Comparison of ENCODE assay signal across 1 cellular context in genomic region chr22:24427500-24428164, GRCh38.
TF ChIP-seq lines count a peak whose summit lies in the region.

ADORA2A (plus strand) TSS chr22:24427599; CDS start chr22:24433405, 5,806 bp downstream.

TF ChIP-seq in GM12878, 131 proteins besides CTCF, POLR2A, EP300 and RAD21 (continued from another document and continues in another):
- TF ChIP-seq ZNF592 (IDR thresholded peaks at IDR 0.05) (0 out of 2 replicates have a peak, but pooled peaks have one; percentile 66), ZBTB40 (IDR thresholded peaks at IDR 0.05; ENCODE audit: borderline replicate concordance) (no peak), CBFB (IDR thresholded peaks at IDR 0.05; ENCODE audit: low read depth) (no peak), JUNB (IDR thresholded peaks at IDR 0.05) (no peak), BHLHE40 (IDR thresholded peaks at IDR 0.05; ENCODE audit: borderline replicate concordance in 1 of 2, low read depth in 2 of 2, low read length in 1 of 2) (peak; percentile 99 to 100), ZNF384 (IDR thresholded peaks at IDR 0.05; ENCODE audit: borderline replicate concordance, low read depth, low read length) (no peak), E4F1 (IDR thresholded peaks at IDR 0.05; ENCODE audit: borderline replicate concordance, partially characterized antibody) (no peak), BMI1 (IDR thresholded peaks at IDR 0.05; ENCODE audit: borderline replicate concordance) (no peak), YY1 (IDR thresholded peaks at IDR 0.05; ENCODE audit: low read depth, low read length) (peak; percentile 36; the same call in 1 of the 2 replicates), POLR2AphosphoS2 (IDR thresholded peaks at IDR 0.05; ENCODE audit: low read depth, low read length) (no peak; the same call in 1 of the 2 replicates), HDGF (IDR thresholded peaks at IDR 0.05) (no peak; the same call in 1 of the 2 replicates), IRF4 (IDR thresholded peaks at IDR 0.05; ENCODE audit: low read depth, low read length) (0 out of 2 replicates have a peak, but pooled peaks have one; percentile 16), CBX3 (IDR thresholded peaks at IDR 0.05; ENCODE audit: borderline replicate concordance, low read depth) (no peak), RFX5 (IDR thresholded peaks at IDR 0.05; ENCODE audit: low read depth, low read length) (no peak), CHD2 (IDR thresholded peaks at IDR 0.05; ENCODE audit: borderline replicate concordance, low read depth, low read length) (peak; percentile 75), STAT1 (conservative IDR thresholded peaks at IDR 0.05) (no peak), CREM (IDR thresholded peaks at IDR 0.05; ENCODE audit: low read depth) (peak; percentile 82), TCF12 (IDR thresholded peaks at IDR 0.05; ENCODE audit: low read depth, low read length) (peak; percentile 100), SREBF1 (IDR thresholded peaks at IDR 0.05; ENCODE audit: low read length) (no peak), IKZF2 (IDR thresholded peaks at IDR 0.05) (peak in 1 of 2 experiments; percentile 44; a peak in 3 of 4 replicates), WRNIP1 (IDR thresholded peaks at IDR 0.05; ENCODE audit: borderline replicate concordance, low read depth, low read length) (no peak), DPF2 (IDR thresholded peaks at IDR 0.05) (peak; percentile 82), MTA3 (IDR thresholded peaks at IDR 0.05; ENCODE audit: borderline replicate concordance, low read length) (no peak), BACH1 (IDR thresholded peaks at IDR 0.05; ENCODE audit: borderline replicate concordance) (peak; percentile 46; the same call in 1 of the 2 replicates), SKIL (IDR thresholded peaks at IDR 0.05; ENCODE audit: low read depth, poor library complexity, severe bottlenecking) (no peak), POU2F2 (IDR thresholded peaks at IDR 0.05; ENCODE audit: borderline replicate concordance, low read depth, low read length) (no peak), SUPT20H (IDR thresholded peaks at IDR 0.05; ENCODE audit: borderline replicate concordance, control insufficient read depth, low read depth, low read length) (no peak), ZBED1 (IDR thresholded peaks at IDR 0.05; ENCODE audit: borderline replicate concordance) (no peak), NFYA (IDR thresholded peaks at IDR 0.05; ENCODE audit: borderline replicate concordance, low read depth, low read length) (no peak), SIN3A (IDR thresholded peaks at IDR 0.05; ENCODE audit: low read depth, low read length) (peak; percentile 78), ASH2L (IDR thresholded peaks at IDR 0.05; ENCODE audit: borderline replicate concordance, low read depth) (peak; percentile 78; the same call in 1 of the 2 replicates), ZBTB33 (IDR thresholded peaks at IDR 0.05) (no peak)
- TF ChIP-seq, protein P1, sequence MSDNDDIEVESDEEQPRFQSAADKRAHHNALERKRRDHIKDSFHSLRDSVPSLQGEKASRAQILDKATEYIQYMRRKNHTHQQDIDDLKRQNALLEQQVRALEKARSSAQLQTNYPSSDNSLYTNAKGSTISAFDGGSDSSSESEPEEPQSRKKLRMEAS (IDR thresholded peaks at IDR 0.05; ENCODE audit: low read depth, low read length): peak; percentile 99
- TF ChIP-seq, protein P2, sequence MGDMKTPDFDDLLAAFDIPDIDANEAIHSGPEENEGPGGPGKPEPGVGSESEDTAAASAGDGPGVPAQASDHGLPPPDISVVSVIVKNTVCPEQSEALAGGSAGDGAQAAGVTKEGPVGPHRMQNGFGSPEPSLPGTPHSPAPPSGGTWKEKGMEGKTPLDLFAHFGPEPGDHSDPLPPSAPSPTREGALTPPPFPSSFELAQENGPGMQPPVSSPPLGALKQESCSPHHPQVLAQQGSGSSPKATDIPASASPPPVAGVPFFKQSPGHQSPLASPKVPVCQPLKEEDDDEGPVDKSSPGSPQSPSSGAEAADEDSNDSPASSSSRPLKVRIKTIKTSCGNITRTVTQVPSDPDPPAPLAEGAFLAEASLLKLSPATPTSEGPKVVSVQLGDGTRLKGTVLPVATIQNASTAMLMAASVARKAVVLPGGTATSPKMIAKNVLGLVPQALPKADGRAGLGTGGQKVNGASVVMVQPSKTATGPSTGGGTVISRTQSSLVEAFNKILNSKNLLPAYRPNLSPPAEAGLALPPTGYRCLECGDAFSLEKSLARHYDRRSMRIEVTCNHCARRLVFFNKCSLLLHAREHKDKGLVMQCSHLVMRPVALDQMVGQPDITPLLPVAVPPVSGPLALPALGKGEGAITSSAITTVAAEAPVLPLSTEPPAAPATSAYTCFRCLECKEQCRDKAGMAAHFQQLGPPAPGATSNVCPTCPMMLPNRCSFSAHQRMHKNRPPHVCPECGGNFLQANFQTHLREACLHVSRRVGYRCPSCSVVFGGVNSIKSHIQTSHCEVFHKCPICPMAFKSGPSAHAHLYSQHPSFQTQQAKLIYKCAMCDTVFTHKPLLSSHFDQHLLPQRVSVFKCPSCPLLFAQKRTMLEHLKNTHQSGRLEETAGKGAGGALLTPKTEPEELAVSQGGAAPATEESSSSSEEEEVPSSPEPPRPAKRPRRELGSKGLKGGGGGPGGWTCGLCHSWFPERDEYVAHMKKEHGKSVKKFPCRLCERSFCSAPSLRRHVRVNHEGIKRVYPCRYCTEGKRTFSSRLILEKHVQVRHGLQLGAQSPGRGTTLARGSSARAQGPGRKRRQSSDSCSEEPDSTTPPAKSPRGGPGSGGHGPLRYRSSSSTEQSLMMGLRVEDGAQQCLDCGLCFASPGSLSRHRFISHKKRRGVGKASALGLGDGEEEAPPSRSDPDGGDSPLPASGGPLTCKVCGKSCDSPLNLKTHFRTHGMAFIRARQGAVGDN (IDR thresholded peaks at IDR 0.05): peak; percentile 98
- TF ChIP-seq, protein P3, sequence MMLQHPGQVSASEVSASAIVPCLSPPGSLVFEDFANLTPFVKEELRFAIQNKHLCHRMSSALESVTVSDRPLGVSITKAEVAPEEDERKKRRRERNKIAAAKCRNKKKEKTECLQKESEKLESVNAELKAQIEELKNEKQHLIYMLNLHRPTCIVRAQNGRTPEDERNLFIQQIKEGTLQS (IDR thresholded peaks at IDR 0.05; ENCODE audit: borderline replicate concordance, extremely low read depth, low read depth, low read length): peak; percentile 25; the same call in 1 of the 2 replicates
